ENCODE assay signal across 9 cellular contexts in the genomic region with DNA sequence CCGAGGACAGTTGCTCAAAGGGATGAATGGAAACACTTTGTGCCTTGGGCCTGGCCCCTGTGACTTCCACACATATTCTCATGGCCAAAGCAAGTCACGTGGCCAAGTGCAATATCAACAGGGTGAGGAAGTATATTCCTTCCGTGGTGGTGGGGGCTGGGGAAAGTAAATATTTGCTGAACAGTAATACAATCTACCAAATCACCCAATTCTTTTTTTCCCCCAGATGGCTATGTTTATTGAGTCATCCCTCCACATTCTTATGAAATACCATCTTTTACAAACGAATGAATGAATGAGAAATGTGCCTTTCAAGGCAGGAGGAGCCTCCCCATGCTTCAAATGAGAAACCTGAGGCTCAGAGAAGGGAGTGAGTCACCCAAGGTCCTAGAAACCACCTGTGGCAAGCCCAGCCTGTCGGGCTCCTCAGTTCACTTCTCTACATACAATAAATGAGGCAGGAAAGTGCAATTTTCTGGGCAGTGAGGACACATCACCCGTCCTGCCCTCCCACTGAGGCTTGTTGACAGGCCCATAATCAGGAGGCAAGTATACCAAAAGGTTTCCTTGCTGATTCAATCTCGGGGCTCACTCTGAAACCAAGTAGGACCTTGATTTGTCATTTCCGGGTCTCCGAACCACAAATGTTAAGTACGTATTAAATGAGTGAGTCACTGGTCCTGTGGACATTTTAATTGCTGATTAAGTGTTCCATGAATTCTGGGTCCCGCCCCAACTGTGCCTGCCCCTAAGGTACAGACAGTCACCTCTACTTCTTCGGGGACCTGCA. TPM values are rescaled to one million over a fixed set of nuclear protein-coding genes. Genes with fewer than 3 reads are reported as not detected.
DNase-seq lines count a peak whose midpoint lies in the region; TF ChIP-seq lines count a peak whose summit lies in the region.
"Had no signal": no experiment of that assay in that cellular context is flagged by ENCODE, and none has a peak within 500 bp of the region (broad histone marks: within the 10 kb centered on the region; RNA-seq: fewer than 3 reads in every experiment).

No MANE protein-coding gene starts in this region.

- H3K4me2 ChIP-seq in fibroblast of lung (ENCODE audit: extremely low read depth, insufficient read depth, low read length), result peak overlapping the region; percentile 90
- H3K4me2 ChIP-seq in parathyroid adenoma (ENCODE audit: low read length), result no peak overlapping the region

- H3K9ac ChIP-seq in fibroblast of lung (ENCODE audit: insufficient read depth, low read length) (peak overlapping the region; percentile 75), parathyroid adenoma (no peak overlapping the region)

- DNase-seq in NCI-H345 (lab: John Stamatoyannopoulos, UW) (peak; percentile 80), NCI-H345 treated with DMSO at 0.1 percent for 48 hours (lab: John Stamatoyannopoulos, UW; ENCODE audit: unreplicated experiment) (no peak), OCI-M1 (lab: John Stamatoyannopoulos, UW) (peak; percentile 55), fibroblast of lung (ENCODE audit: low read depth in 2 of 2) (peak; percentile 99), tibial nerve (ENCODE audit: low spot score in 2 of 2) (peak; percentile 62 to 90), NCI-H1105 treated with DMSO at 0.1 percent for 48 hours (lab: John Stamatoyannopoulos, UW) (no peak)
- peak; percentile 82 for DNase-seq in activated CD8-positive, alpha-beta memory T cell treated with anti-CD3 and anti-CD28 coated beads, Interleukin-2, amount 50 U/mL, for 48 hours
- DNase-seq: DND-41 had no signal

- H3K4me3 ChIP-seq in fibroblast of lung (replicated peaks in 1 of 4; ENCODE audit: control extremely low read depth in 1 of 4, insufficient read depth in 1 of 4, low read depth in 3 of 4, low read length in 4 of 4) (peak overlapping the region; percentile 45 to 71 (median 56)), parathyroid adenoma (ENCODE audit: low read depth, low read length) (no peak overlapping the region), tibial nerve (no peak overlapping the region)

- TF ChIP-seq POLR2A in tibial nerve (IDR thresholded peaks at IDR 0.05), result no peak

- WGBS in tibial nerve, 2 donors, result 46 to 53% methylated on average over 12 of the region's 12 CpGs

- no peaks in the 10 kb centered on the region for H3K9me3 ChIP-seq in fibroblast of lung (ENCODE audit: control insufficient read depth, insufficient read depth, low read depth, low read length)
- no peaks in the 10 kb centered on the region for H3K9me3 ChIP-seq in parathyroid adenoma (ENCODE audit: control insufficient read depth, low read length)
- H3K9me3 ChIP-seq in tibial nerve, result no peaks in the 10 kb centered on the region

- H3K4me1 ChIP-seq in fibroblast of lung (ENCODE audit: control insufficient read depth, extremely low read depth, insufficient read depth, low read length) (peaks cover 27% of the 10 kb centered on the region), parathyroid adenoma (peaks cover 5% of the 10 kb centered on the region), tibial nerve (peaks cover 0 to 42% (median 29%) of the 10 kb centered on the region in 4 donors)

- H3K27me3 ChIP-seq in fibroblast of lung (ENCODE audit: control insufficient read depth, insufficient read depth, low read length) (no peaks in the 10 kb centered on the region), parathyroid adenoma (ENCODE audit: control insufficient read depth, insufficient read depth, low read length) (no peaks in the 10 kb centered on the region), tibial nerve (no peaks in the 10 kb centered on the region)

- TF ChIP-seq CTCF in fibroblast of lung (conservative IDR thresholded peaks at IDR 0.05 in 1 of 2, IDR thresholded peaks at IDR 0.05 in 1 of 2; ENCODE audit: low read depth in 1 of 2, low read length in 2 of 2), result no peak
- TF ChIP-seq CTCF in parathyroid adenoma (IDR thresholded peaks at IDR 0.05), result no peak
- no peak for TF ChIP-seq CTCF in tibial nerve (IDR thresholded peaks at IDR 0.05)

- H4K20me1 ChIP-seq in fibroblast of lung (ENCODE audit: control insufficient read depth, extremely low read depth, insufficient read depth, low read length), result no peaks in the 10 kb centered on the region

- H3K27ac ChIP-seq in fibroblast of lung (ENCODE audit: insufficient read depth, low read length) (peak overlapping the region; percentile 100), parathyroid adenoma (peak overlapping the region; percentile 49), tibial nerve (peak overlapping the region in 3 of 4 donors; percentile 76 to 80 (median 78))

- H3K79me2 ChIP-seq in fibroblast of lung (ENCODE audit: control insufficient read depth, insufficient read depth, low read length), result peaks cover 43% of the 10 kb centered on the region
- no peaks in the 10 kb centered on the region for H3K79me2 ChIP-seq in parathyroid adenoma

- peak; percentile 55 to 89 for TF ChIP-seq EP300 in tibial nerve (IDR thresholded peaks at IDR 0.05)

- peak overlapping the region; percentile 56 for H2AFZ ChIP-seq in fibroblast of lung (ENCODE audit: low read length)
- no peak overlapping the region for H2AFZ ChIP-seq in parathyroid adenoma

- H3K36me3 ChIP-seq in fibroblast of lung (ENCODE audit: control insufficient read depth, insufficient read depth, low read length) (no peaks in the 10 kb centered on the region), parathyroid adenoma (ENCODE audit: control insufficient read depth, insufficient read depth, low read length) (no peaks in the 10 kb centered on the region), tibial nerve (no peaks in the 10 kb centered on the region)

RNA-seq across cellular contexts. Expression of a gene that starts 25.3 kb away (rescaled TPM):
- total RNA-seq in fibroblast of lung (27.0 and 35.3 TPM in 2 replicates), tibial nerve (10 to 100 TPM; 17.9 to 29.1 (median 23.1) TPM)
- 18.4 and 36.0 TPM in 2 replicates for polyA plus RNA-seq in fibroblast of lung
- polyA plus RNA-seq in fibroblast of lung (2012), result 59.0 and 106 TPM in 2 replicates
- polyA minus RNA-seq in fibroblast of lung (ENCODE audit: low replicate concordance), result 7.2 and 9.9 TPM in 2 replicates

Comparison
In these comparisons a context has a peak if more than half of its experiments do, and no peak if none do; other contexts are left out.
1. DNase-seq: peak in NCI-H345 (single experiment), OCI-M1 (single experiment), activated CD8-positive, alpha-beta memory T cell treated with anti-CD3 and anti-CD28 coated beads, Interleukin-2, amount 50 U/mL, for 48 hours (single experiment), fibroblast of lung (2 of 2) and tibial nerve (2 of 2); none in NCI-H345 treated with DMSO at 0.1 percent for 48 hours (single experiment) and NCI-H1105 treated with DMSO at 0.1 percent for 48 hours (single experiment).
2. H3K27ac ChIP-seq: peak in every context shown above with its lines; median percentile 100 in fibroblast of lung; 78 in tibial nerve; 49 in parathyroid adenoma.
3. H3K4me3 ChIP-seq: peak in fibroblast of lung (4 of 4); none in parathyroid adenoma (single experiment) and tibial nerve (0 of 4).